21 cellular contexts compared by ENCODE assay signal in genomic region chr1:35178295-35178695, GRCh38. TPM values are rescaled to one million over a fixed set of nuclear protein-coding genes. Genes with fewer than 3 reads are reported as not detected.
DNase-seq lines count a peak whose midpoint lies in the region; ATAC-seq, FAIRE-seq and TF ChIP-seq lines count a peak whose summit lies in the region.
"Had no signal": no experiment of that assay in that cellular context is flagged by ENCODE, and none has a peak within 500 bp of the region (broad histone marks: within the 10 kb centered on the region; RNA-seq: fewer than 3 reads in every experiment).

No MANE protein-coding gene starts in this region.

- H3K36me3 ChIP-seq in astrocyte (ENCODE audit: insufficient read depth, low read length), result peaks cover 79% of the 10 kb centered on the region

- peaks cover 4% of the 10 kb centered on the region for H3K4me1 ChIP-seq in astrocyte (ENCODE audit: insufficient read depth, low read length)

- peaks cover 58% of the 10 kb centered on the region for H3K79me2 ChIP-seq in astrocyte (ENCODE audit: insufficient read depth, low read length)

- H3K27ac Mint-ChIP-seq in activated T-cell treated with anti-CD3 and anti-CD28 coated beads, Interleukin-2, amount 50 U/mL, for 72 hours, result peak overlapping the region; percentile 86
- peak overlapping the region in 2 of 3 donors; percentile 22 to 67 for H3K27ac Mint-ChIP-seq in IgD-negative memory B cell
- no peak overlapping the region for H3K27ac Mint-ChIP-seq in astrocyte (ENCODE audit: unreplicated experiment)
- H3K27ac Mint-ChIP-seq in naive thymus-derived CD8-positive, alpha-beta T cell, result peak overlapping the region in 8 of 10 donors; percentile 9 to 79 (median 44)
- H3K27ac Mint-ChIP-seq: activated T-helper 2 cell treated with anti-CD3 and anti-CD28 coated beads, Interferon-gamma antibody, Interleukin-2, Interleukin-4, amounts not matched to agents 10 μg/mL and 5 μg/mL and 100 μg/mL, durations not matched to agents 14 hours and 24 hours and 36 hours; stimulated activated naive B cell treated with anti-CD40 and anti-IgM and Interleukin-4, amounts not matched to agents 10 μg/mL and 1 μg/mL and 100 μg/mL, for 72 hours had no signal

- no peak overlapping the region for H2AFZ ChIP-seq in astrocyte (ENCODE audit: low read depth, low read length)

- no peaks in the 10 kb centered on the region for H3K27me3 ChIP-seq in astrocyte (ENCODE audit: insufficient read depth, low read length)
- H3K27me3 ChIP-seq: ascending aorta, transverse colon had no signal

- H3K4me3 Mint-ChIP-seq in activated T-cell treated with anti-CD3 and anti-CD28 coated beads, Interleukin-2, amount 50 U/mL, for 72 hours, result no peak overlapping the region
- no peak overlapping the region for H3K4me3 Mint-ChIP-seq in IgD-negative memory B cell
- peak overlapping the region; percentile 41 for H3K4me3 Mint-ChIP-seq in astrocyte (ENCODE audit: unreplicated experiment)
- H3K4me3 Mint-ChIP-seq in naive thymus-derived CD8-positive, alpha-beta T cell, result peak overlapping the region in 1 of 10 donors; percentile 32
- H3K4me3 Mint-ChIP-seq: CD14-positive monocyte; stimulated activated naive B cell treated with anti-CD40 and anti-IgM and Interleukin-4, amounts not matched to agents 10 μg/mL and 1 μg/mL and 100 μg/mL, for 72 hours had no signal

- H3K9me3 ChIP-seq in astrocyte (ENCODE audit: insufficient read depth, low read depth, low read length), result no peaks in the 10 kb centered on the region
- H3K9me3 ChIP-seq: ascending aorta, transverse colon had no signal

- no peak overlapping the region for H3K4me3 ChIP-seq in astrocyte (ENCODE audit: insufficient read depth, low read depth, low read length)
- H3K4me3 ChIP-seq: ascending aorta, coronary artery, transverse colon had no signal

- no peak for TF ChIP-seq CTCF in astrocyte (IDR thresholded peaks at IDR 0.05; ENCODE audit: insufficient read depth, low read depth, low read length)

- no peak for FAIRE-seq in astrocyte (lab: Jason Lieb, UNC)
- FAIRE-seq: A204.1 had no signal

- no peaks in the 10 kb centered on the region for H3K27me3 Mint-ChIP-seq in activated T-cell treated with anti-CD3 and anti-CD28 coated beads, Interleukin-2, amount 50 U/mL, for 72 hours (ENCODE audit: low read depth)
- no peaks in the 10 kb centered on the region for H3K27me3 Mint-ChIP-seq in IgD-negative memory B cell
- H3K27me3 Mint-ChIP-seq in astrocyte (ENCODE audit: low read depth, unreplicated experiment), result no peaks in the 10 kb centered on the region
- no peaks in the 10 kb centered on the region for H3K27me3 Mint-ChIP-seq in naive thymus-derived CD8-positive, alpha-beta T cell
- H3K27me3 Mint-ChIP-seq: stimulated activated naive B cell treated with anti-CD40 and anti-IgM and Interleukin-4, amounts not matched to agents 10 μg/mL and 1 μg/mL and 100 μg/mL, for 72 hours had no signal

- ATAC-seq in activated T-cell treated with anti-CD3 and anti-CD28 coated beads, Interleukin-2, amount 50 U/mL, for 72 hours (replicated peaks in 1 of 2), result no peak
- peak in 1 of 2 donors; percentile 11 for ATAC-seq in naive thymus-derived CD8-positive, alpha-beta T cell
- no peak for ATAC-seq in HG03442 (IDR thresholded peaks at IDR 0.05; ENCODE audit: unreplicated experiment)
- ATAC-seq in GM21717 (IDR thresholded peaks at IDR 0.05; ENCODE audit: unreplicated experiment), result no peak
- ATAC-seq: stimulated activated naive B cell treated with anti-CD40 and anti-IgM and Interleukin-4, amounts not matched to agents 10 μg/mL and 1 μg/mL and 100 μg/mL, for 72 hours had no signal

- H4K20me1 ChIP-seq in astrocyte (ENCODE audit: insufficient read depth, low read length), result peaks cover 100% of the 10 kb centered on the region

- peaks cover 16 to 63% of the 10 kb centered on the region in 2 donors for H3K36me3 Mint-ChIP-seq in activated T-cell treated with anti-CD3 and anti-CD28 coated beads, Interleukin-2, amount 50 U/mL, for 72 hours (ENCODE audit: insufficient read depth in 2 of 2)
- no peaks in the 10 kb centered on the region for H3K36me3 Mint-ChIP-seq in IgD-negative memory B cell
- H3K36me3 Mint-ChIP-seq in astrocyte (ENCODE audit: low read depth, unreplicated experiment), result peaks cover 26% of the 10 kb centered on the region
- peaks cover 0 to 92% (median 32%) of the 10 kb centered on the region in 3 donors for H3K36me3 Mint-ChIP-seq in naive thymus-derived CD8-positive, alpha-beta T cell

- POLR2A ChIA-PET in naive thymus-derived CD8-positive, alpha-beta T cell (lab: Charles Lee), result no interaction called here

- no peak for DNase-seq in activated T-cell treated with anti-CD3 and anti-CD28 coated beads, Interleukin-2, amount 50 U/mL, for 72 hours
- no peak for DNase-seq in activated T-cell treated with anti-CD3 and anti-CD28 coated beads, Interleukin-2, amount 50 U/mL, for 1 hour
- DNase-seq in astrocyte (ENCODE audit: low read depth) (no peak), NCI-H146 (lab: John Stamatoyannopoulos, UW) (no peak)
- no peak for DNase-seq in naive thymus-derived CD8-positive, alpha-beta T cell
- DNase-seq: foreskin fibroblast; hippocampal formation; MM.1S; NCI-H187; NCI-H446; Right ventricle myocardium superior; stimulated activated naive B cell treated with anti-CD40 and anti-IgM and Interleukin-4, amounts not matched to agents 10 μg/mL and 1 μg/mL and 100 μg/mL, for 72 hours; transverse colon had no signal

- no peaks in the 10 kb centered on the region for H3K9me3 Mint-ChIP-seq in activated T-cell treated with anti-CD3 and anti-CD28 coated beads, Interleukin-2, amount 50 U/mL, for 72 hours
- no peaks in the 10 kb centered on the region for H3K9me3 Mint-ChIP-seq in IgD-negative memory B cell
- H3K9me3 Mint-ChIP-seq in astrocyte (ENCODE audit: unreplicated experiment), result no peaks in the 10 kb centered on the region
- no peaks in the 10 kb centered on the region for H3K9me3 Mint-ChIP-seq in naive thymus-derived CD8-positive, alpha-beta T cell
- H3K9me3 Mint-ChIP-seq: activated T-helper 2 cell treated with anti-CD3 and anti-CD28 coated beads, Interferon-gamma antibody, Interleukin-2, Interleukin-4, amounts not matched to agents 10 μg/mL and 5 μg/mL and 100 μg/mL, durations not matched to agents 14 hours and 24 hours and 36 hours; CD14-positive monocyte; stimulated activated naive B cell treated with anti-CD40 and anti-IgM and Interleukin-4, amounts not matched to agents 10 μg/mL and 1 μg/mL and 100 μg/mL, for 72 hours had no signal

- no peak overlapping the region for H3K4me2 ChIP-seq in astrocyte (ENCODE audit: low read length)

- no peak overlapping the region for H3K9ac ChIP-seq in astrocyte (ENCODE audit: low read length)

- peaks cover 45% of the 10 kb centered on the region for H3K4me1 Mint-ChIP-seq in activated T-cell treated with anti-CD3 and anti-CD28 coated beads, Interleukin-2, amount 50 U/mL, for 72 hours (ENCODE audit: low read depth)
- H3K4me1 Mint-ChIP-seq in IgD-negative memory B cell, result peaks cover 11 to 18% (median 12%) of the 10 kb centered on the region in 3 donors
- peaks cover 31% of the 10 kb centered on the region for H3K4me1 Mint-ChIP-seq in astrocyte (ENCODE audit: low read depth, unreplicated experiment)
- H3K4me1 Mint-ChIP-seq in naive thymus-derived CD8-positive, alpha-beta T cell, result peaks cover 19 to 53% (median 52%) of the 10 kb centered on the region in 4 donors

- H3K27ac ChIP-seq in astrocyte (ENCODE audit: low read depth, low read length), result no peak overlapping the region
- H3K27ac ChIP-seq: ascending aorta, coronary artery, transverse colon had no signal

RNA-seq across cellular contexts. Expression of gene SFPQ, which starts 14.7 kb away (rescaled TPM):
- 100 to 1,000 TPM; 288 to 297 TPM for total RNA-seq in activated T-cell treated with anti-CD3 and anti-CD28 coated beads, Interleukin-2, amount 50 U/mL, for 72 hours
- polyA plus RNA-seq in IgD-negative memory B cell, result 165 TPM
- 168 and 209 TPM in 2 replicates for total RNA-seq in astrocyte
- 100 to 1,000 TPM; 400 to 418 TPM for total RNA-seq in naive thymus-derived CD8-positive, alpha-beta T cell
- 100 to 1,000 TPM in 2 of 3 donors, 10 to 100 TPM in 1; 85.6 to 138 (median 104) TPM for polyA plus RNA-seq in naive thymus-derived CD8-positive, alpha-beta T cell
